In genomic region chr2:76921006-76921405, GRCh38 we compare ENCODE assay signal across 9 cellular contexts.
"Had no signal": no experiment of that assay in that cellular context is flagged by ENCODE, and none has a peak within 500 bp of the region (broad histone marks: within the 10 kb centered on the region; RNA-seq: fewer than 3 reads in every experiment).

No MANE protein-coding gene starts in this region.

- H3K4me2 ChIP-seq: KMS-11 had no signal

- H3K4me1 Mint-ChIP-seq: H9 had no signal

- H3K9ac ChIP-seq: GM23248, KMS-11 had no signal

- H2AFZ ChIP-seq: GM23248 had no signal

- H3K27ac Mint-ChIP-seq: H9 had no signal

- H3K4me3 ChIP-seq: GM23248 had no signal

- FAIRE-seq: H54, HTR-8/SVneo had no signal

- H3K27ac ChIP-seq: GM23248, KMS-11 had no signal

- H3K9me3 Mint-ChIP-seq: H9 had no signal

- H3K4me3 Mint-ChIP-seq: H9 had no signal

- DNase-seq: GM23248, GOT3, H9, HCEC 1CT, Karpas-422, KBM-7 had no signal
